ENCODE assay signal across 9 cellular contexts in genomic region chr11:31798057-31799035, GRCh38. TPM values are rescaled to one million over a fixed set of nuclear protein-coding genes. Genes with fewer than 3 reads are reported as not detected.
A peak's percentile ranks its signal among the peaks of the same experiment; 100 is the strongest.
DNase-seq lines count a peak whose midpoint lies in the region; ATAC-seq and TF ChIP-seq lines count a peak whose summit lies in the region.
"Had no signal": no experiment of that assay in that cellular context is flagged by ENCODE, and none has a peak within 500 bp of the region (broad histone marks: within the 10 kb centered on the region; RNA-seq: fewer than 3 reads in every experiment).

No MANE protein-coding gene starts in this region.

- peak overlapping the region; percentile 43 for H3K27ac Mint-ChIP-seq in activated naive CD8-positive, alpha-beta T cell treated with anti-CD3 and anti-CD28 coated beads, Interleukin-2, amount 10 ng/mL, durations not matched to agents 7 days and 5 days

- peak overlapping the region; percentile 37 for H3K4me3 Mint-ChIP-seq in activated naive CD8-positive, alpha-beta T cell treated with anti-CD3 and anti-CD28 coated beads, Interleukin-2, amount 10 ng/mL, durations not matched to agents 7 days and 5 days

- peaks cover 8% of the 10 kb centered on the region for H3K36me3 Mint-ChIP-seq in activated naive CD8-positive, alpha-beta T cell treated with anti-CD3 and anti-CD28 coated beads, Interleukin-2, amount 10 ng/mL, durations not matched to agents 7 days and 5 days

- no peaks in the 10 kb centered on the region for H3K79me2 ChIP-seq in MM.1S (ENCODE audit: low read length)

- peaks cover 11% of the 10 kb centered on the region for H3K4me1 Mint-ChIP-seq in activated naive CD8-positive, alpha-beta T cell treated with anti-CD3 and anti-CD28 coated beads, Interleukin-2, amount 10 ng/mL, durations not matched to agents 7 days and 5 days

- H3K4me3 ChIP-seq in AG10803 (ENCODE audit: low read length), result peak overlapping the region; percentile 26
- no peak overlapping the region for H3K4me3 ChIP-seq in kidney epithelial cell (ENCODE audit: low read depth, low read length)
- no peak overlapping the region for H3K4me3 ChIP-seq in MM.1S (ENCODE audit: low read length)
- H3K4me3 ChIP-seq: MG63 had no signal

- no peaks in the 10 kb centered on the region for H3K9me2 ChIP-seq in MM.1S (replicated peaks; ENCODE audit: insufficient read depth, low read length)

- H3F3A ChIP-seq in MM.1S (ENCODE audit: insufficient read depth, low read length), result no peaks in the 10 kb centered on the region

- H3K4me2 ChIP-seq in MM.1S (ENCODE audit: low read depth, low read length), result no peak overlapping the region

- peaks cover 10% of the 10 kb centered on the region for H3K9me3 Mint-ChIP-seq in activated naive CD8-positive, alpha-beta T cell treated with anti-CD3 and anti-CD28 coated beads, Interleukin-2, amount 10 ng/mL, durations not matched to agents 7 days and 5 days

- peak; percentile 69 for ATAC-seq in GM21360 (IDR thresholded peaks at IDR 0.05; ENCODE audit: unreplicated experiment)
- ATAC-seq in activated naive CD8-positive, alpha-beta T cell treated with anti-CD3 and anti-CD28 coated beads, Interleukin-2, amount 10 ng/mL, durations not matched to agents 7 days and 5 days (ENCODE audit: low read depth), result peak; percentile 33
- no peak for ATAC-seq in GM19452 (IDR thresholded peaks at IDR 0.05; ENCODE audit: unreplicated experiment)

- H3K27ac ChIP-seq in MM.1S (ENCODE audit: low read length), result no peak overlapping the region

- no peaks in the 10 kb centered on the region for H4K20me1 ChIP-seq in MM.1S (ENCODE audit: insufficient read depth, low read length)

- no peaks in the 10 kb centered on the region for H3K9me3 ChIP-seq in MM.1S (replicated peaks; ENCODE audit: insufficient read depth, low read length)
- H3K9me3 ChIP-seq: MG63 had no signal

- H3K36me3 ChIP-seq in kidney epithelial cell (ENCODE audit: control insufficient read depth, insufficient read depth, low read length), result no peaks in the 10 kb centered on the region
- H3K36me3 ChIP-seq in MM.1S (replicated peaks; ENCODE audit: insufficient read depth, low read length), result no peaks in the 10 kb centered on the region

- POLR2A ChIA-PET in activated naive CD8-positive, alpha-beta T cell treated with anti-CD3 and anti-CD28 coated beads, Interleukin-2, amount 10 ng/mL, durations not matched to agents 7 days and 5 days (lab: Charles Lee), result no interaction called here

- no peak overlapping the region for H3K9ac ChIP-seq in MM.1S (ENCODE audit: low read length)

- H3K4me1 ChIP-seq in MM.1S (ENCODE audit: low read length), result no peaks in the 10 kb centered on the region

- TF ChIP-seq CTCF in AG10803 (conservative IDR thresholded peaks at IDR 0.05; ENCODE audit: low read length) (peak; percentile 27; the same call in 1 of the 2 replicates), kidney epithelial cell (IDR thresholded peaks at IDR 0.05; ENCODE audit: insufficient read depth, low read length, poor library complexity, severe bottlenecking) (peak; percentile 58), MM.1S (IDR thresholded peaks at IDR 0.05; ENCODE audit: low read length) (no peak)

- H3K27me3 Mint-ChIP-seq in activated naive CD8-positive, alpha-beta T cell treated with anti-CD3 and anti-CD28 coated beads, Interleukin-2, amount 10 ng/mL, durations not matched to agents 7 days and 5 days, result peaks cover 85% of the 10 kb centered on the region

- no peak overlapping the region for H2AFZ ChIP-seq in MM.1S (ENCODE audit: low read length)

- H3K27me3 ChIP-seq in kidney epithelial cell (ENCODE audit: control insufficient read depth, insufficient read depth, low read length) (peaks cover 70% of the 10 kb centered on the region), MM.1S (replicated peaks; ENCODE audit: insufficient read depth, low read length) (no peaks in the 10 kb centered on the region; the same call in 1 of the 2 replicates)
- H3K27me3 ChIP-seq: MG63 had no signal

- no peak for DNase-seq in AG10803 (ENCODE audit: low read depth)
- DNase-seq in activated naive CD8-positive, alpha-beta T cell treated with anti-CD3 and anti-CD28 coated beads, Interleukin-2, amount 10 ng/mL, durations not matched to agents 7 days and 5 days, result no peak
- no peak for DNase-seq in kidney epithelial cell (ENCODE audit: low read depth)
- DNase-seq in DMS79 (lab: John Stamatoyannopoulos, UW), result no peak
- no peak for DNase-seq in NCI-H1092 (lab: John Stamatoyannopoulos, UW)
- no peak for DNase-seq in MM.1S
- DNase-seq: MG63 had no signal

RNA-seq across cellular contexts. Expression of gene PAX6, which starts 12.8 kb away (rescaled TPM):
- total RNA-seq in activated naive CD8-positive, alpha-beta T cell treated with anti-CD3 and anti-CD28 coated beads, Interleukin-2, amount 10 ng/mL, durations not matched to agents 7 days and 5 days, result not detected
- total RNA-seq in kidney epithelial cell, result 0.21 and 1.1 TPM in 2 replicates
